9 cellular contexts compared by ENCODE assay signal in genomic region chr4:113564493-113564892, GRCh38.
A peak's percentile ranks its signal among the peaks of the same experiment; 100 is the strongest.
DNase-seq lines count a peak whose midpoint lies in the region; ATAC-seq and TF ChIP-seq lines count a peak whose summit lies in the region.
"Had no signal": no experiment of that assay in that cellular context is flagged by ENCODE, and none has a peak within 500 bp of the region (broad histone marks: within the 10 kb centered on the region; RNA-seq: fewer than 3 reads in every experiment).

No MANE protein-coding gene starts in this region.

- CTCF ChIA-PET in MCF 10A (lab: Yijun Ruan, JAX), result interaction anchor here (0.5 to 1.4 kb wide), 4 partner anchors 13 to 170 kb away, joined by 3 to 6 read pairs (median 4); no protein-coding TSS in a partner anchor

- ATAC-seq in HG02759 (IDR thresholded peaks at IDR 0.05; ENCODE audit: unreplicated experiment) (peak; percentile 24), natural killer cell (peak in 1 of 3 donors; percentile 16)

- POLR2A ChIA-PET in MCF 10A (lab: Yijun Ruan, JAX), result interaction anchor here (0.9 kb wide), 1 partner anchor 46 kb away, joined by 3 read pairs; no protein-coding TSS in a partner anchor

- BruUV-seq in MCF 10A (replicated peaks; lab: Mats Ljungman, UMichigan), result no TSS peak

- peaks cover 24% of the 10 kb centered on the region for H3K36me3 Mint-ChIP-seq in T-helper 1 cell treated with Interleukin-12 subunit alpha and Interleukin-12 subunit beta and Interleukin-4 antibody, amounts not matched to agents 30 μg/mL and 1 μg/mL, for 36 hours (ENCODE audit: low read depth)
- no peaks in the 10 kb centered on the region for H3K36me3 Mint-ChIP-seq in IgD-negative memory B cell
- no peaks in the 10 kb centered on the region for H3K36me3 Mint-ChIP-seq in natural killer cell
- no peaks in the 10 kb centered on the region for H3K36me3 Mint-ChIP-seq in MCF 10A (ENCODE audit: insufficient read depth, unreplicated experiment)

- H3K4me1 Mint-ChIP-seq in T-helper 1 cell treated with Interleukin-12 subunit alpha and Interleukin-12 subunit beta and Interleukin-4 antibody, amounts not matched to agents 30 μg/mL and 1 μg/mL, for 36 hours (ENCODE audit: low read depth), result peaks cover 35% of the 10 kb centered on the region
- H3K4me1 Mint-ChIP-seq in IgD-negative memory B cell (peaks cover 30 to 37% (median 31%) of the 10 kb centered on the region in 3 donors), natural killer cell (peaks cover 34 to 37% of the 10 kb centered on the region in 2 donors), MCF 10A (ENCODE audit: insufficient read depth, unreplicated experiment) (peaks cover 6% of the 10 kb centered on the region)

- no peaks in the 10 kb centered on the region for H3K27me3 Mint-ChIP-seq in T-helper 1 cell treated with Interleukin-12 subunit alpha and Interleukin-12 subunit beta and Interleukin-4 antibody, amounts not matched to agents 30 μg/mL and 1 μg/mL, for 36 hours (ENCODE audit: low read depth)
- H3K27me3 Mint-ChIP-seq in IgD-negative memory B cell (peaks cover 5% of the 10 kb centered on the region), natural killer cell (ENCODE audit: low read depth in 2 of 2) (peaks cover 10 to 15% of the 10 kb centered on the region in 2 donors), MCF 10A (ENCODE audit: insufficient read depth, unreplicated experiment) (no peaks in the 10 kb centered on the region)

- intact Hi-C loops in natural killer cell (cut with micrococcal nuclease) (loop anchor here (10.0 kb wide), 2 partner anchors 70 to 440 kb away; no protein-coding TSS in a partner anchor), MCF 10A (cut with micrococcal nuclease) (no loop called here)

- no peak overlapping the region for H3K4me3 Mint-ChIP-seq in T-helper 1 cell treated with Interleukin-12 subunit alpha and Interleukin-12 subunit beta and Interleukin-4 antibody, amounts not matched to agents 30 μg/mL and 1 μg/mL, for 36 hours
- H3K4me3 Mint-ChIP-seq in IgD-negative memory B cell, result peak overlapping the region; percentile 56 to 91 (median 82)
- peak overlapping the region; percentile 85 for H3K4me3 Mint-ChIP-seq in natural killer cell
- H3K4me3 Mint-ChIP-seq in MCF 10A (ENCODE audit: unreplicated experiment), result no peak overlapping the region

- TF ChIP-seq CTCF in natural killer cell (IDR thresholded peaks at IDR 0.05) (no peak), MCF 10A (IDR thresholded peaks at IDR 0.05; ENCODE audit: unreplicated experiment) (no peak)

- H3K9me3 Mint-ChIP-seq in T-helper 1 cell treated with Interleukin-12 subunit alpha and Interleukin-12 subunit beta and Interleukin-4 antibody, amounts not matched to agents 30 μg/mL and 1 μg/mL, for 36 hours, result no peaks in the 10 kb centered on the region
- no peaks in the 10 kb centered on the region for H3K9me3 Mint-ChIP-seq in IgD-negative memory B cell
- no peaks in the 10 kb centered on the region for H3K9me3 Mint-ChIP-seq in natural killer cell
- no peaks in the 10 kb centered on the region for H3K9me3 Mint-ChIP-seq in MCF 10A (ENCODE audit: unreplicated experiment)

- peak overlapping the region; percentile 66 for H3K27ac Mint-ChIP-seq in T-helper 1 cell treated with Interleukin-12 subunit alpha and Interleukin-12 subunit beta and Interleukin-4 antibody, amounts not matched to agents 30 μg/mL and 1 μg/mL, for 36 hours
- H3K27ac Mint-ChIP-seq in IgD-negative memory B cell, result peak overlapping the region; percentile 75 to 91 (median 77)
- H3K27ac Mint-ChIP-seq in natural killer cell, result peak overlapping the region; percentile 74 to 82
- H3K27ac Mint-ChIP-seq in MCF 10A (ENCODE audit: low read depth, unreplicated experiment), result no peak overlapping the region

- DNase-seq in T-helper 1 cell (no peak), natural killer cell (no peak), MCF 10A (ENCODE audit: unreplicated experiment) (no peak), NCI-H1417 (lab: John Stamatoyannopoulos, UW) (no peak), GF-D8 (lab: John Stamatoyannopoulos, UW) (no peak)
- DNase-seq: NCI-H1092 had no signal

Comparison
In these comparisons a context has a peak if more than half of its experiments do, and no peak if none do; other contexts are left out.
1. H3K4me3 Mint-ChIP-seq: peak in IgD-negative memory B cell (4 of 4) and natural killer cell (single experiment); none in T-helper 1 cell treated with Interleukin-12 subunit alpha and Interleukin-12 subunit beta and Interleukin-4 antibody, amounts not matched to agents 30 μg/mL and 1 μg/mL, for 36 hours (single experiment) and MCF 10A (single experiment).